In the genomic region with DNA sequence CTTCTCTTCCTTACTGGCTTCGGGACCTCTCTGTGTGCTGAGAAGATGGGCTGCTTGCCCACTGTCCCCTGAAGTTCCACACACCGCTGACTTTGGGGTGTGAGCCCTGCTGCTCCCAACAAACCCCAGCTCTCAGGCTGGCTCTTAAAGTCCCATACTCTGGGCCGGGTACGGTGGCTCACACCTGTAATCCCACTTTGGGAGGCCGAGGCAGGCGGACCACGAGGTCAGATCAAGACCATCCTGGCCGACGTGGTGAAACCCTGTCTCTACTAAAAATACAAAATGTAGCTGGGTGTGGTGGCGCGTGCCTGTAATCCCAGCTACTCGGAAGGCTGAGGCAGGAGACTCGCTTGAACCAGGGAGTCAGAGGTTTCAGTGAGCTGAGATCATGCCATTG, we compare ENCODE assay signal across 1 cellular context.
TF ChIP-seq lines count a peak whose summit lies in the region.

No MANE protein-coding gene starts in this region.

TF ChIP-seq in HepG2, 621 proteins besides CTCF, POLR2A, EP300 and RAD21 (continued from another document):
- no peak for TF ChIP-seq ARID3A (IDR thresholded peaks at IDR 0.05; ENCODE audit: low read depth, low read length)
- TF ChIP-seq SRY (CRISPR knock-in tag; IDR thresholded peaks at IDR 0.05), result 0 out of 2 replicates have a peak, but pooled peaks have one; percentile 13
- TF ChIP-seq GZF1 (CRISPR knock-in tag; IDR thresholded peaks at IDR 0.05), result no peak
- TF ChIP-seq CBFB (CRISPR knock-in tag; IDR thresholded peaks at IDR 0.05), result no peak
- no peak for TF ChIP-seq ARID2 (CRISPR knock-in tag; IDR thresholded peaks at IDR 0.05; ENCODE audit: borderline replicate concordance)
- no peak for TF ChIP-seq ZNF660 (CRISPR knock-in tag; IDR thresholded peaks at IDR 0.05; ENCODE audit: borderline replicate concordance, low read depth)
- no peak for TF ChIP-seq HDAC1 (CRISPR knock-in tag; IDR thresholded peaks at IDR 0.05)
- TF ChIP-seq ZNF354B (CRISPR knock-in tag; IDR thresholded peaks at IDR 0.05), result no peak
- peak; percentile 16 for TF ChIP-seq IKZF4 (CRISPR knock-in tag; IDR thresholded peaks at IDR 0.05; ENCODE audit: borderline replicate concordance, low read depth, not compliant biosample characterization)
- TF ChIP-seq, protein P1, sequence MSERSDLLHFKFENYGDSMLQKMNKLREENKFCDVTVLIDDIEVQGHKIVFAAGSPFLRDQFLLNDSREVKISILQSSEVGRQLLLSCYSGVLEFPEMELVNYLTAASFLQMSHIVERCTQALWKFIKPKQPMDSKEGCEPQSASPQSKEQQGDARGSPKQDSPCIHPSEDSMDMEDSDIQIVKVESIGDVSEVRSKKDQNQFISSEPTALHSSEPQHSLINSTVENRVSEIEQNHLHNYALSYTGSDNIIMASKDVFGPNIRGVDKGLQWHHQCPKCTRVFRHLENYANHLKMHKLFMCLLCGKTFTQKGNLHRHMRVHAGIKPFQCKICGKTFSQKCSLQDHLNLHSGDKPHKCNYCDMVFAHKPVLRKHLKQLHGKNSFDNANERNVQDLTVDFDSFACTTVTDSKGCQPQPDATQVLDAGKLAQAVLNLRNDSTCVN (CRISPR knock-in tag; IDR thresholded peaks at IDR 0.05; ENCODE audit: borderline replicate concordance), result no peak
- TF ChIP-seq TSC22D2 (CRISPR knock-in tag; IDR thresholded peaks at IDR 0.05; ENCODE audit: borderline replicate concordance), result no peak
- 0 out of 2 replicates have a peak, but pooled peaks have one; percentile 10 for TF ChIP-seq MXD4 (CRISPR knock-in tag; IDR thresholded peaks at IDR 0.05)
